8 cellular contexts compared by ENCODE assay signal in the genomic region with DNA sequence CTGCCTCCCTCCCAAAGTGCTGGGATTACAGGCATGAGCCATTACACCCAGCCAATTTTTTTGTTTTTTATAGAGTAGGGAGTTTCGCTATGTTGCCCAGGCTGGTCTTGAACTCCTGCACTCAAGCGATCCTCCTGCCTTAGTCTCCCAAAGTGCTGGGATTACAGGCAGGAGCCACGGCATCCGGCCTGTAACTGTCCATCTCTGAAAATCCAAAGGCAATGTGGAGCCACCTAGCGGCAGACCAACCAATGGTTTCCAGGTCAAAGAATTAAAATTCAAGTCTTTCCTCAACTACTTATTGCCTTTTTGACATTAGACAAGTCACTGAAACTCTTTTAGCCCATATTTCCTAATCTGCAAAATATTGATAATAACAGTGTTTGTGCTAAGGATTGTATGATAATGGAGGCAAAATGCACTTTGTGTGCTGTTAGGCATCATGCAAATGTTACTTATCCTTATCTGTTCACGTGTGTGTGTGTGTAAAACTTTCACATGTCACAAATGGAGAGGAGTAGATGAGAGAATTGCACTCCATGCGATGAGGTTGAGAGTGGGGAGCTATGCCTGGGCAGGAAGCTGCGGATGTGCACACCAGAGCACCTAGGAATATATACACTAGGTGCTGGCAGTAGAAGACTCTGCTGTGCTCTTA. TPM values are rescaled to one million over a fixed set of nuclear protein-coding genes. Genes with fewer than 3 reads are reported as not detected.
A peak's percentile ranks its signal among the peaks of the same experiment; 100 is the strongest.
DNase-seq lines count a peak whose midpoint lies in the region; ATAC-seq and TF ChIP-seq lines count a peak whose summit lies in the region.

No MANE protein-coding gene starts in this region.

- H3K4me3 Mint-ChIP-seq in activated CD4-positive, alpha-beta T cell treated with anti-CD3 and anti-CD28 coated beads, Interleukin-2, amount 10 ng/mL, durations not matched to agents 7 days and 5 days, result no peak overlapping the region
- H3K4me3 Mint-ChIP-seq in effector memory CD8-positive, alpha-beta T cell, result no peak overlapping the region

- no peaks in the 10 kb centered on the region for H3K36me3 ChIP-seq in parathyroid adenoma (ENCODE audit: control insufficient read depth, insufficient read depth, low read length)

- H3K79me2 ChIP-seq in parathyroid adenoma, result no peaks in the 10 kb centered on the region

- peak; percentile 61 for ATAC-seq in GM21717 (IDR thresholded peaks at IDR 0.05; ENCODE audit: unreplicated experiment)
- ATAC-seq in effector memory CD8-positive, alpha-beta T cell (replicated peaks), result no peak

- H3K4me3 ChIP-seq in NB4 (ENCODE audit: low read depth, low read length), result no peak overlapping the region
- H3K4me3 ChIP-seq in fibroblast of villous mesenchyme (ENCODE audit: low read depth, low read length), result no peak overlapping the region
- no peak overlapping the region for H3K4me3 ChIP-seq in parathyroid adenoma (ENCODE audit: low read depth, low read length)

- peak; percentile 60 for TF ChIP-seq CTCF in NB4 (IDR thresholded peaks at IDR 0.05; ENCODE audit: low read depth, low read length)
- TF ChIP-seq CTCF in fibroblast of villous mesenchyme (IDR thresholded peaks at IDR 0.05; ENCODE audit: insufficient read depth, low read depth, low read length), result peak; percentile 71
- TF ChIP-seq CTCF in parathyroid adenoma (IDR thresholded peaks at IDR 0.05), result peak; percentile 79

- H3K4me2 ChIP-seq in parathyroid adenoma (ENCODE audit: low read length), result no peak overlapping the region

- no peak overlapping the region for H3K9ac ChIP-seq in parathyroid adenoma

- no peak overlapping the region for H3K27ac ChIP-seq in parathyroid adenoma

- H3K9me3 ChIP-seq in parathyroid adenoma (ENCODE audit: control insufficient read depth, low read length), result no peaks in the 10 kb centered on the region

- TF ChIP-seq POLR2A in NB4 (IDR thresholded peaks at IDR 0.05; ENCODE audit: extremely low read depth, insufficient read length), result no peak

- DNase-seq in NCI-H1417 (lab: John Stamatoyannopoulos, UW) (peak in 2 of 3 experiments; percentile 43 to 57), NCI-H1417 treated with DMSO at 0.1 percent for 48 hours (lab: John Stamatoyannopoulos, UW) (no peak), NB4 (ENCODE audit: low read depth) (peak; percentile 48), fibroblast of villous mesenchyme (ENCODE audit: low read depth) (peak; percentile 76)
- peak; percentile 49 for DNase-seq in activated CD4-positive, alpha-beta T cell treated with anti-CD3 and anti-CD28 coated beads, Interleukin-2, amount 10 ng/mL, durations not matched to agents 7 days and 5 days
- DNase-seq in effector memory CD8-positive, alpha-beta T cell, result no peak

- no peak overlapping the region for H3K27ac Mint-ChIP-seq in activated CD4-positive, alpha-beta T cell treated with anti-CD3 and anti-CD28 coated beads, Interleukin-2, amount 10 ng/mL, durations not matched to agents 7 days and 5 days
- H3K27ac Mint-ChIP-seq in effector memory CD8-positive, alpha-beta T cell, result no peak overlapping the region

- POLR2A ChIA-PET in activated CD4-positive, alpha-beta T cell treated with anti-CD3 and anti-CD28 coated beads, Interleukin-2, amount 10 ng/mL, durations not matched to agents 7 days and 5 days (lab: Charles Lee), result no interaction called here

- H3K4me1 ChIP-seq in parathyroid adenoma, result no peaks in the 10 kb centered on the region

- H3K27me3 Mint-ChIP-seq in activated CD4-positive, alpha-beta T cell treated with anti-CD3 and anti-CD28 coated beads, Interleukin-2, amount 10 ng/mL, durations not matched to agents 7 days and 5 days, result peaks cover 9% of the 10 kb centered on the region
- H3K27me3 Mint-ChIP-seq in effector memory CD8-positive, alpha-beta T cell, result peaks cover 12 to 18% of the 10 kb centered on the region in 2 donors

- no peaks in the 10 kb centered on the region for H3K27me3 ChIP-seq in parathyroid adenoma (ENCODE audit: control insufficient read depth, insufficient read depth, low read length)

- H3K9me3 Mint-ChIP-seq in activated CD4-positive, alpha-beta T cell treated with anti-CD3 and anti-CD28 coated beads, Interleukin-2, amount 10 ng/mL, durations not matched to agents 7 days and 5 days, result no peaks in the 10 kb centered on the region
- H3K9me3 Mint-ChIP-seq in effector memory CD8-positive, alpha-beta T cell, result no peaks in the 10 kb centered on the region

- H3K36me3 Mint-ChIP-seq in activated CD4-positive, alpha-beta T cell treated with anti-CD3 and anti-CD28 coated beads, Interleukin-2, amount 10 ng/mL, durations not matched to agents 7 days and 5 days (ENCODE audit: low read depth), result no peaks in the 10 kb centered on the region
- H3K36me3 Mint-ChIP-seq in effector memory CD8-positive, alpha-beta T cell (ENCODE audit: insufficient read depth), result no peaks in the 10 kb centered on the region

- H3K4me1 Mint-ChIP-seq in activated CD4-positive, alpha-beta T cell treated with anti-CD3 and anti-CD28 coated beads, Interleukin-2, amount 10 ng/mL, durations not matched to agents 7 days and 5 days, result no peaks in the 10 kb centered on the region
- H3K4me1 Mint-ChIP-seq in effector memory CD8-positive, alpha-beta T cell (ENCODE audit: low read depth in 2 of 2), result no peaks in the 10 kb centered on the region

- CTCF ChIA-PET in activated CD4-positive, alpha-beta T cell treated with anti-CD3 and anti-CD28 coated beads, Interleukin-2, amount 10 ng/mL, durations not matched to agents 7 days and 5 days (lab: Charles Lee), result interaction anchor here (0.6 to 1.7 kb wide), 2 partner anchors 10 to 93 kb away, joined by 3 to 4 read pairs; no protein-coding TSS in a partner anchor

- no peak overlapping the region for H2AFZ ChIP-seq in parathyroid adenoma

RNA-seq across cellular contexts. Expression of a gene that starts 48.7 kb away (rescaled TPM):
- total RNA-seq in activated CD4-positive, alpha-beta T cell treated with anti-CD3 and anti-CD28 coated beads, Interleukin-2, amount 10 ng/mL, durations not matched to agents 7 days and 5 days, result under 1 TPM in 1 of 2 experiments, not detected in 1; 0.07 TPM
- total RNA-seq in fibroblast of villous mesenchyme, result 324 and 401 TPM in 2 replicates

Comparison
In these comparisons a context has a peak if more than half of its experiments do, and no peak if none do; other contexts are left out.
1. DNase-seq: peak in NCI-H1417 (2 of 3), NB4 (single experiment), activated CD4-positive, alpha-beta T cell treated with anti-CD3 and anti-CD28 coated beads, Interleukin-2, amount 10 ng/mL, durations not matched to agents 7 days and 5 days (single experiment) and fibroblast of villous mesenchyme (single experiment); none in NCI-H1417 treated with DMSO at 0.1 percent for 48 hours (single experiment) and effector memory CD8-positive, alpha-beta T cell (0 of 3).
2. RNA of a gene that starts 48.7 kb away (total RNA-seq): 324 to 401 TPM in fibroblast of villous mesenchyme; 0.07 TPM in activated CD4-positive, alpha-beta T cell treated with anti-CD3 and anti-CD28 coated beads, Interleukin-2, amount 10 ng/mL, durations not matched to agents 7 days and 5 days; every median in the first group is over 100 times any median in the second.
3. Peak in every context shown above with its lines, with median percentiles within 50 percentile points of each other: CTCF ChIP-seq.